ENCODE assay signal across 26 cellular contexts in genomic region chr1:89453123-89453972, GRCh38.
"Had no signal": no experiment of that assay in that cellular context is flagged by ENCODE, and none has a peak within 500 bp of the region (broad histone marks: within the 10 kb centered on the region; RNA-seq: fewer than 3 reads in every experiment).

No MANE protein-coding gene starts in this region.

- H3K4me1 ChIP-seq: left lung, lower lobe of right lung, psoas muscle, sigmoid colon, tibial artery, upper lobe of right lung had no signal

- H3K4me1 Mint-ChIP-seq: activated B cell treated with CpG ODN at 0.5 μM for 24 hours had no signal

- H3K9me3 Mint-ChIP-seq: activated B cell treated with CpG ODN at 0.5 μM for 24 hours; activated CD8-positive, alpha-beta T cell treated with anti-CD3 and anti-CD28 coated beads for 36 hours; activated naive CD4-positive, alpha-beta T cell treated with anti-CD3 and anti-CD28 coated beads, Interleukin-2, amount 50 U/mL, for 72 hours; activated T-cell treated with anti-CD3 and anti-CD28 coated beads, Interleukin-2, amount 50 U/mL, for 4 hours; activated T-helper 17 cell treated with anti-CD3 and anti-CD28 coated beads, Interleukin-2, amount 50 U/mL, for 72 hours; natural killer cell treated with Interleukin-12 subunit alpha and Interleukin-12 subunit beta and Interleukin-15 and Interleukin-18, amount 100 ng/mL, for 72 hours had no signal

- H3K27ac ChIP-seq: left lung, lower lobe of right lung, ovary, psoas muscle, sigmoid colon, suprapubic skin, tibial artery, upper lobe of right lung had no signal

- FAIRE-seq: colon had no signal

- H3K27ac Mint-ChIP-seq: activated B cell treated with CpG ODN at 0.5 μM for 24 hours; activated CD8-positive, alpha-beta T cell treated with anti-CD3 and anti-CD28 coated beads for 36 hours; activated naive CD4-positive, alpha-beta T cell treated with anti-CD3 and anti-CD28 coated beads, Interleukin-2, amount 50 U/mL, for 72 hours; activated T-helper 17 cell treated with anti-CD3 and anti-CD28 coated beads, Interleukin-2, amount 50 U/mL, for 72 hours; T-helper 17 cell had no signal

- H3K4me2 ChIP-seq: smooth muscle cell had no signal

- H3K4me3 ChIP-seq: left lung, lower lobe of right lung, ovary, psoas muscle, sigmoid colon, smooth muscle cell, suprapubic skin, tibial artery, upper lobe of right lung had no signal

- H3K27me3 ChIP-seq: left lung, ovary, sigmoid colon, suprapubic skin, tibial artery, upper lobe of right lung had no signal

- ATAC-seq: activated CD8-positive, alpha-beta T cell treated with anti-CD3 and anti-CD28 coated beads for 36 hours; activated naive CD4-positive, alpha-beta T cell treated with anti-CD3 and anti-CD28 coated beads, Interleukin-2, amount 50 U/mL, for 72 hours; activated T-cell treated with anti-CD3 and anti-CD28 coated beads, Interleukin-2, amount 50 U/mL, for 4 hours; activated T-helper 17 cell treated with anti-CD3 and anti-CD28 coated beads, Interleukin-2, amount 50 U/mL, for 72 hours; left lung; lower lobe of right lung; natural killer cell treated with Interleukin-12 subunit alpha and Interleukin-12 subunit beta and Interleukin-15 and Interleukin-18, amount 100 ng/mL, for 72 hours; psoas muscle; T-helper 17 cell; upper lobe of right lung had no signal

- H3K9me3 ChIP-seq: left lung, lower lobe of right lung, ovary, psoas muscle, sigmoid colon, suprapubic skin, tibial artery, upper lobe of right lung had no signal

- H3K4me3 Mint-ChIP-seq: activated B cell treated with CpG ODN at 0.5 μM for 24 hours; activated CD8-positive, alpha-beta T cell treated with anti-CD3 and anti-CD28 coated beads for 36 hours; activated T-cell treated with anti-CD3 and anti-CD28 coated beads, Interleukin-2, amount 50 U/mL, for 4 hours; activated T-helper 17 cell treated with anti-CD3 and anti-CD28 coated beads, Interleukin-2, amount 50 U/mL, for 72 hours; natural killer cell treated with Interleukin-12 subunit alpha and Interleukin-12 subunit beta and Interleukin-15 and Interleukin-18, amount 100 ng/mL, for 72 hours; T-helper 17 cell had no signal

- DNase-seq: activated B cell treated with CpG ODN at 0.5 μM for 24 hours; activated CD4-positive, alpha-beta T cell treated with anti-CD3 and anti-CD28 coated beads, Interleukin-2, amount 50 U/mL, for 1 hour; activated CD8-positive, alpha-beta T cell treated with anti-CD3 and anti-CD28 coated beads for 36 hours; activated gamma-delta T cell treated with Interleukin-2 at 50 U/mL for 16 hours; activated T-cell treated with anti-CD3 and anti-CD28 coated beads, Interleukin-2, amount 50 U/mL, for 4 hours; dermis blood vessel endothelial cell; effector CD4-positive, alpha-beta T cell; erythroblast; foreskin melanocyte; left lung; lower lobe of right lung; mesendoderm; ovary; psoas muscle; sigmoid colon; stimulated activated CD4-positive, alpha-beta T cell treated with anti-CD3 and anti-CD28 coated beads, Interleukin-1b, Interleukin-23, amount 100 ng/mL, for 48 hours; stimulated activated naive CD4-positive, alpha-beta T cell; T-helper 17 cell; tibial artery; upper lobe of right lung had no signal

- H3K36me3 ChIP-seq: left lung, lower lobe of right lung, ovary, sigmoid colon, suprapubic skin, tibial artery, upper lobe of right lung had no signal
